11 cellular contexts compared by ENCODE assay signal in genomic region chr1:59939393-59939792, GRCh38. TPM values are rescaled to one million over a fixed set of nuclear protein-coding genes. Genes with fewer than 3 reads are reported as not detected.
"Had no signal": no experiment of that assay in that cellular context is flagged by ENCODE, and none has a peak within 500 bp of the region (broad histone marks: within the 10 kb centered on the region; RNA-seq: fewer than 3 reads in every experiment).

No MANE protein-coding gene starts in this region.

- H3K4me2 ChIP-seq: GM23338 had no signal

- H2AFZ ChIP-seq: GM23248, GM23338 had no signal

- H3K4me1 Mint-ChIP-seq: GM23338 had no signal

- H3K9me3 Mint-ChIP-seq: GM23338, H9, HFFc6 had no signal

- H3K4me3 Mint-ChIP-seq: GM23338, H9, HFFc6 had no signal

- H3K4me3 ChIP-seq: GM23248, GM23338, HAP-1 had no signal

- H3K27ac ChIP-seq: GM23248 had no signal

- H3K36me3 ChIP-seq: HAP-1 had no signal

- H3K27ac Mint-ChIP-seq: GM23338, HFFc6 had no signal

- ATAC-seq: GM23338, HCT116 had no signal

- H3K9ac ChIP-seq: GM23248 had no signal

- FAIRE-seq: H1, H54 had no signal

- H3K9me3 ChIP-seq: HAP-1 had no signal

- H3K4me1 ChIP-seq: HAP-1 had no signal

- DNase-seq: GM23248, GOT3, H7, H9, HCEC 1CT, HFFc6 had no signal

RNA-seq across cellular contexts. Expression of gene CYP2J2, which starts 12.8 kb away (rescaled TPM):
- total RNA-seq: GM23248 had no signal
- polyA plus RNA-seq: GM23248 had no signal
